In genomic region chr4:94390804-94391410, GRCh38 we compare ENCODE assay signal across 8 cellular contexts. TPM values are rescaled to one million over a fixed set of nuclear protein-coding genes. Genes with fewer than 3 reads are reported as not detected.
DNase-seq lines count a peak whose midpoint lies in the region; ATAC-seq, FAIRE-seq and TF ChIP-seq lines count a peak whose summit lies in the region.

No MANE protein-coding gene starts in this region.

- intact Hi-C loops in natural killer cell (cut with micrococcal nuclease): loop anchor here (10.0 kb wide), 1 partner anchor 596 kb away; no protein-coding TSS in a partner anchor

- peak in 2 of 3 donors; percentile 8 to 40 for DNase-seq in CD4-positive, CD25-positive, alpha-beta regulatory T cell
- peak; percentile 6 for DNase-seq in SW480 (ENCODE audit: low spot score)
- no peak for DNase-seq in activated gamma-delta T cell (lab: John Stamatoyannopoulos, UW)
- DNase-seq in RCC 7860 (ENCODE audit: low spot score): no peak
- DNase-seq in natural killer cell: no peak
- no peak for DNase-seq in ureter (ENCODE audit: low spot score)

- no peaks in the 10 kb centered on the region for H3K36me3 Mint-ChIP-seq in CD4-positive, CD25-positive, alpha-beta regulatory T cell
- no peaks in the 10 kb centered on the region for H3K36me3 Mint-ChIP-seq in natural killer cell

- H3K9me3 ChIP-seq in CD4-positive, CD25-positive, alpha-beta regulatory T cell (ENCODE audit: control insufficient read depth in 2 of 2, low read length in 2 of 2): no peaks in the 10 kb centered on the region

- H3K4me1 ChIP-seq in CD4-positive, CD25-positive, alpha-beta regulatory T cell (ENCODE audit: control insufficient read depth, insufficient read depth, low read length, poor library complexity, severe bottlenecking): no peaks in the 10 kb centered on the region

- ATAC-seq in CD4-positive, CD25-positive, alpha-beta regulatory T cell (ENCODE audit: low read depth in 2 of 2): no peak
- peak; percentile 65 for ATAC-seq in GM18867 (IDR thresholded peaks at IDR 0.05; ENCODE audit: unreplicated experiment)
- no peak for ATAC-seq in natural killer cell

- FAIRE-seq in islet of Langerhans (lab: Jason Lieb, UNC) (peak; percentile 92), RCC 7860 (lab: Jason Lieb, UNC) (no peak)

- no peaks in the 10 kb centered on the region for H3K36me3 ChIP-seq in CD4-positive, CD25-positive, alpha-beta regulatory T cell (ENCODE audit: control insufficient read depth, insufficient read depth, low read length)

- no peak overlapping the region for H3K27ac Mint-ChIP-seq in CD4-positive, CD25-positive, alpha-beta regulatory T cell
- H3K27ac Mint-ChIP-seq in natural killer cell: no peak overlapping the region

- peaks cover 18% of the 10 kb centered on the region for H3K27me3 Mint-ChIP-seq in CD4-positive, CD25-positive, alpha-beta regulatory T cell
- peaks cover 0 to 13% of the 10 kb centered on the region in 2 donors for H3K27me3 Mint-ChIP-seq in natural killer cell (ENCODE audit: low read depth in 2 of 2)

- no peak overlapping the region for H3K4me3 Mint-ChIP-seq in CD4-positive, CD25-positive, alpha-beta regulatory T cell
- H3K4me3 Mint-ChIP-seq in natural killer cell: no peak overlapping the region

- H3K4me1 Mint-ChIP-seq in CD4-positive, CD25-positive, alpha-beta regulatory T cell: no peaks in the 10 kb centered on the region
- no peaks in the 10 kb centered on the region for H3K4me1 Mint-ChIP-seq in natural killer cell

- H3K4me3 ChIP-seq in CD4-positive, CD25-positive, alpha-beta regulatory T cell (ENCODE audit: low read depth, low read length): no peak overlapping the region

- no peak for TF ChIP-seq CTCF in natural killer cell (IDR thresholded peaks at IDR 0.05)

- H3K27me3 ChIP-seq in CD4-positive, CD25-positive, alpha-beta regulatory T cell (ENCODE audit: control insufficient read depth, insufficient read depth, low read length): peaks cover 2% of the 10 kb centered on the region

- H3K27ac ChIP-seq in CD4-positive, CD25-positive, alpha-beta regulatory T cell (ENCODE audit: insufficient read depth, low read length, poor library complexity, severe bottlenecking): no peak overlapping the region

- H3K9me3 Mint-ChIP-seq in CD4-positive, CD25-positive, alpha-beta regulatory T cell: no peaks in the 10 kb centered on the region
- no peaks in the 10 kb centered on the region for H3K9me3 Mint-ChIP-seq in natural killer cell

RNA-seq across cellular contexts. Expression of gene HPGDS, which starts 48.3 kb away (rescaled TPM):
- total RNA-seq in CD4-positive, CD25-positive, alpha-beta regulatory T cell: 0.39 TPM
- polyA plus RNA-seq in CD4-positive, CD25-positive, alpha-beta regulatory T cell: 1 to 10 TPM in 2 of 4 donors, not detected in 2; 1.1 to 2.5 TPM
- total RNA-seq in natural killer cell: 1 to 10 TPM in 1 of 3 donors, under 1 TPM in 1, not detected in 1; 0.36 to 4.3 TPM
- total RNA-seq in ureter: 4.4 TPM

Comparison
In these comparisons a context has a peak if more than half of its experiments do, and no peak if none do; other contexts are left out.
1. DNase-seq: peak in CD4-positive, CD25-positive, alpha-beta regulatory T cell (2 of 3) and SW480 (single experiment); none in activated gamma-delta T cell (single experiment), RCC 7860 (single experiment), natural killer cell (single experiment) and ureter (single experiment).